10 cellular contexts compared by ENCODE assay signal in genomic region chr1:3012511-3013291, GRCh38. TPM values are rescaled to one million over a fixed set of nuclear protein-coding genes. Genes with fewer than 3 reads are reported as not detected.
A peak's percentile ranks its signal among the peaks of the same experiment; 100 is the strongest.
DNase-seq lines count a peak whose midpoint lies in the region; ATAC-seq and TF ChIP-seq lines count a peak whose summit lies in the region.
"Had no signal": no experiment of that assay in that cellular context is flagged by ENCODE, and none has a peak within 500 bp of the region (broad histone marks: within the 10 kb centered on the region; RNA-seq: fewer than 3 reads in every experiment).

No MANE protein-coding gene starts in this region.

- peaks cover 3% of the 10 kb centered on the region for H3K27me3 ChIP-seq in colonic mucosa

- no peak overlapping the region for H3K4me3 ChIP-seq in colonic mucosa

- intact Hi-C loops in colonic mucosa (cut with DNase I): loop anchor here (2.0 to 5.0 kb wide), 3 partner anchors 270 to 412 kb away; no protein-coding TSS in a partner anchor

- H3K4me1 ChIP-seq in colonic mucosa: no peaks in the 10 kb centered on the region

- peaks cover 12% of the 10 kb centered on the region for H3K4me1 Mint-ChIP-seq in WTC11
- H3K4me1 Mint-ChIP-seq in stimulated activated naive CD8-positive, alpha-beta T cell treated with anti-CD3 and anti-CD28 coated beads, Interleukin-15, amount 100 ng/mL, for 72 hours: peaks cover 6% of the 10 kb centered on the region

- H3K4me3 Mint-ChIP-seq in WTC11: no peak overlapping the region
- H3K4me3 Mint-ChIP-seq in stimulated activated naive CD8-positive, alpha-beta T cell treated with anti-CD3 and anti-CD28 coated beads, Interleukin-15, amount 100 ng/mL, for 72 hours: no peak overlapping the region
- H3K4me3 Mint-ChIP-seq: T-helper 1 cell treated with Interleukin-12 subunit alpha and Interleukin-12 subunit beta and Interleukin-4 antibody, amounts not matched to agents 30 μg/mL and 1 μg/mL, for 36 hours had no signal

- DNase-seq in NCI-H1105 (lab: John Stamatoyannopoulos, UW): peak; percentile 15
- DNase-seq in NCI-H1105 treated with DMSO at 0.1 percent for 48 hours (lab: John Stamatoyannopoulos, UW): no peak
- DNase-seq in WTC11 (ENCODE audit: low spot score): peak; percentile 77
- DNase-seq in colonic mucosa: peak; percentile 57
- DNase-seq in mucosa of gallbladder (ENCODE audit: low spot score): peak; percentile 40
- peak; percentile 34 to 40 for DNase-seq in stimulated activated naive CD8-positive, alpha-beta T cell treated with anti-CD3 and anti-CD28 coated beads, Interleukin-15, amount 100 ng/mL, for 72 hours
- no peak for DNase-seq in SIG-M5 treated with dmso at 0.1 percent for 504 hours (lab: John Stamatoyannopoulos, UW; ENCODE audit: unreplicated experiment)
- no peak for DNase-seq in NCI-H187 treated with DMSO at 0.1 percent for 48 hours (lab: John Stamatoyannopoulos, UW)

- H3K36me3 Mint-ChIP-seq in WTC11: peaks cover 16% of the 10 kb centered on the region

- POLR2A ChIA-PET in WTC11 (lab: Charles Lee): interaction anchor here (0.7 kb wide), 1 partner anchor 410 kb away, joined by 3 read pairs; no protein-coding TSS in a partner anchor

- CTCF ChIA-PET in WTC11 (lab: Charles Lee): interaction anchor here (0.6 to 2.0 kb wide), 19 partner anchors 8 to 419 kb away, joined by 3 to 22 read pairs (median 4); partner anchors contain the start of gene ACTRT2

- H3K27ac Mint-ChIP-seq in WTC11: no peak overlapping the region
- H3K27ac Mint-ChIP-seq in stimulated activated naive CD8-positive, alpha-beta T cell treated with anti-CD3 and anti-CD28 coated beads, Interleukin-15, amount 100 ng/mL, for 72 hours: no peak overlapping the region
- H3K27ac Mint-ChIP-seq: CD4-positive, alpha-beta memory T cell; T-helper 1 cell treated with Interleukin-12 subunit alpha and Interleukin-12 subunit beta and Interleukin-4 antibody, amounts not matched to agents 30 μg/mL and 1 μg/mL, for 36 hours had no signal

- peaks cover 31% of the 10 kb centered on the region for H3K9me3 Mint-ChIP-seq in WTC11
- peaks cover 11 to 14% of the 10 kb centered on the region in 2 donors for H3K9me3 Mint-ChIP-seq in stimulated activated naive CD8-positive, alpha-beta T cell treated with anti-CD3 and anti-CD28 coated beads, Interleukin-15, amount 100 ng/mL, for 72 hours

- H3K27me3 Mint-ChIP-seq in WTC11 (ENCODE audit: low read depth): peaks cover 20% of the 10 kb centered on the region
- H3K27me3 Mint-ChIP-seq in stimulated activated naive CD8-positive, alpha-beta T cell treated with anti-CD3 and anti-CD28 coated beads, Interleukin-15, amount 100 ng/mL, for 72 hours: peaks cover 60% of the 10 kb centered on the region

- H3K36me3 ChIP-seq in colonic mucosa: no peaks in the 10 kb centered on the region

- no peaks in the 10 kb centered on the region for H3K9me3 ChIP-seq in colonic mucosa

- TF ChIP-seq CTCF in WTC11 (IDR thresholded peaks at IDR 0.05) (peak; percentile 80), colonic mucosa (IDR thresholded peaks at IDR 0.05) (peak; percentile 81)

- no peak overlapping the region for H3K27ac ChIP-seq in colonic mucosa

- ATAC-seq in WTC11: peak; percentile 82
- no peak for ATAC-seq in stimulated activated naive CD8-positive, alpha-beta T cell treated with anti-CD3 and anti-CD28 coated beads, Interleukin-15, amount 100 ng/mL, for 72 hours

- no peak overlapping the region for H3K9ac ChIP-seq in colonic mucosa (ENCODE audit: low read depth in 2 of 2, low read length in 2 of 2)

TF ChIP-seq in WTC11, 78 proteins besides CTCF, POLR2A, EP300 and RAD21:
- TF ChIP-seq MXD4 (CRISPR knock-in tag; IDR thresholded peaks at IDR 0.05; ENCODE audit: borderline replicate concordance): no peak
- no peak for TF ChIP-seq FOXP1 (CRISPR knock-in tag; IDR thresholded peaks at IDR 0.05; ENCODE audit: borderline replicate concordance)
- TF ChIP-seq ARID4B (CRISPR knock-in tag; IDR thresholded peaks at IDR 0.05; ENCODE audit: borderline replicate concordance): no peak

RNA-seq across cellular contexts. Expression of gene ACTRT2, which starts 8.6 kb away (rescaled TPM):
- total RNA-seq in WTC11 (2021): not detected in 3 replicates
- not detected for total RNA-seq in colonic mucosa
- total RNA-seq in mucosa of gallbladder: not detected
- total RNA-seq: CD4-positive, alpha-beta memory T cell had no signal

RNA-seq across cellular contexts. Expression of gene PRDM16, which starts 56.3 kb away (rescaled TPM):
- total RNA-seq in WTC11 (2021): 1.1 to 1.6 TPM (median 1.3 TPM) in 3 replicates
- 1 to 10 TPM in 1 of 2 donors, under 1 TPM in 1; 0.79 to 6.1 TPM for total RNA-seq in colonic mucosa
- total RNA-seq in mucosa of gallbladder: 29.3 TPM
- total RNA-seq: CD4-positive, alpha-beta memory T cell had no signal

Comparison
In these comparisons a context has a peak if more than half of its experiments do, and no peak if none do; other contexts are left out.
1. DNase-seq: peak in NCI-H1105 (single experiment), WTC11 (single experiment), colonic mucosa (single experiment), mucosa of gallbladder (single experiment) and stimulated activated naive CD8-positive, alpha-beta T cell treated with anti-CD3 and anti-CD28 coated beads, Interleukin-15, amount 100 ng/mL, for 72 hours (2 of 2); none in NCI-H1105 treated with DMSO at 0.1 percent for 48 hours (single experiment), SIG-M5 treated with dmso at 0.1 percent for 504 hours (single experiment) and NCI-H187 treated with DMSO at 0.1 percent for 48 hours (single experiment).